Comparison of ENCODE assay signal across 28 cellular contexts in genomic region chr6:24829657-24830056, GRCh38. TPM values are rescaled to one million over a fixed set of nuclear protein-coding genes. Genes with fewer than 3 reads are reported as not detected.
DNase-seq lines count a peak whose midpoint lies in the region; ATAC-seq and TF ChIP-seq lines count a peak whose summit lies in the region.
"Had no signal": no experiment of that assay in that cellular context is flagged by ENCODE, and none has a peak within 500 bp of the region (broad histone marks: within the 10 kb centered on the region; RNA-seq: fewer than 3 reads in every experiment).

No MANE protein-coding gene starts in this region.

- H3K4me1 ChIP-seq in CD8-positive, alpha-beta T cell (ENCODE audit: insufficient read depth, low read length): peaks cover under 1% of the 10 kb centered on the region
- H3K4me1 ChIP-seq: neural progenitor cell, parathyroid adenoma had no signal

- no peak for DNase-seq in activated CD4-positive, alpha-beta T cell treated with anti-CD3 and anti-CD28 coated beads for 36 hours
- no peak for DNase-seq in activated CD4-positive, alpha-beta T cell treated with anti-CD3 and anti-CD28 coated beads, Interleukin-2, amount 10 ng/mL, durations not matched to agents 24 days and 14 days
- DNase-seq in CD8-positive, alpha-beta T cell: no peak
- DNase-seq in naive thymus-derived CD8-positive, alpha-beta T cell: no peak
- DNase-seq: 8988T; activated CD4-positive, alpha-beta T cell treated with anti-CD3 and anti-CD28 coated beads for 48 hours; CD8-positive, alpha-beta memory T cell; effector memory CD8-positive, alpha-beta T cell; HCEC 1CT; NCI-H1436 treated with DMSO at 0.1 percent for 48 hours; NCI-H2081 treated with DMSO at 0.1 percent for 48 hours; NCI-H2227 treated with DMSO at 0.1 percent for 48 hours; NCI-H526; NK-92 treated with Interleukin-12 subunit alpha and Interleukin-12 subunit beta, amount 100 ng/mL, for 24 hours; SK-N-SH had no signal

- H3K27ac ChIP-seq in CD8-positive, alpha-beta T cell (ENCODE audit: low read depth, low read length): no peak overlapping the region
- H3K27ac ChIP-seq: neural progenitor cell, parathyroid adenoma, skin epidermis had no signal

- H3K27me3 ChIP-seq in CD8-positive, alpha-beta T cell (ENCODE audit: insufficient read depth, low read length): no peaks in the 10 kb centered on the region
- H3K27me3 ChIP-seq: neural progenitor cell had no signal

- CTCF ChIA-PET in activated CD4-positive, alpha-beta T cell treated with anti-CD3 and anti-CD28 coated beads for 36 hours (lab: Charles Lee): interaction anchor here (1.0 to 1.3 kb wide), 4 partner anchors 11 to 241 kb away, joined by 3 to 5 read pairs (median 3); no protein-coding TSS in a partner anchor
- CTCF ChIA-PET in CD8-positive, alpha-beta T cell (lab: Charles Lee): interaction anchor here (1.1 to 1.4 kb wide), 3 partner anchors 9 to 241 kb away, joined by 3 to 5 read pairs (median 3); no protein-coding TSS in a partner anchor

- no peak overlapping the region for H3K4me3 ChIP-seq in CD8-positive, alpha-beta T cell (ENCODE audit: low read depth, low read length)
- H3K4me3 ChIP-seq: neural progenitor cell, skin epidermis had no signal

- peaks cover 48% of the 10 kb centered on the region for H3K36me3 Mint-ChIP-seq in activated CD4-positive, alpha-beta T cell treated with anti-CD3 and anti-CD28 coated beads for 36 hours (ENCODE audit: low read depth)
- peaks cover 72% of the 10 kb centered on the region for H3K36me3 Mint-ChIP-seq in activated CD4-positive, alpha-beta T cell treated with anti-CD3 and anti-CD28 coated beads, Interleukin-2, amount 10 ng/mL, durations not matched to agents 24 days and 14 days (ENCODE audit: low read depth)
- H3K36me3 Mint-ChIP-seq in CD8-positive, alpha-beta T cell: peaks cover 94% of the 10 kb centered on the region
- H3K36me3 Mint-ChIP-seq in activated T-helper 17 cell treated with anti-CD3 and anti-CD28 coated beads, Interleukin-2, amount 50 U/mL, for 72 hours (ENCODE audit: low read depth): peaks cover 100% of the 10 kb centered on the region
- peaks cover 21 to 99% (median 50%) of the 10 kb centered on the region in 3 donors for H3K36me3 Mint-ChIP-seq in naive thymus-derived CD8-positive, alpha-beta T cell
- H3K36me3 Mint-ChIP-seq: neural progenitor cell, type B pancreatic cell had no signal

- no peak for TF ChIP-seq CTCF in CD8-positive, alpha-beta T cell (IDR thresholded peaks at IDR 0.05)

- H3K4me3 Mint-ChIP-seq in activated CD4-positive, alpha-beta T cell treated with anti-CD3 and anti-CD28 coated beads for 36 hours: no peak overlapping the region
- H3K4me3 Mint-ChIP-seq in activated CD4-positive, alpha-beta T cell treated with anti-CD3 and anti-CD28 coated beads, Interleukin-2, amount 10 ng/mL, durations not matched to agents 24 days and 14 days: no peak overlapping the region
- no peak overlapping the region for H3K4me3 Mint-ChIP-seq in CD8-positive, alpha-beta T cell
- H3K4me3 Mint-ChIP-seq in activated T-helper 17 cell treated with anti-CD3 and anti-CD28 coated beads, Interleukin-2, amount 50 U/mL, for 72 hours: no peak overlapping the region
- peak overlapping the region in 1 of 10 donors; percentile 22 for H3K4me3 Mint-ChIP-seq in naive thymus-derived CD8-positive, alpha-beta T cell
- H3K4me3 Mint-ChIP-seq: CD8-positive, alpha-beta memory T cell; effector memory CD8-positive, alpha-beta T cell; neural progenitor cell; T-helper 2 cell treated with Interferon-gamma antibody and Interleukin-4, amounts not matched to agents 5 μg/mL and 100 μg/mL, for 36 hours; type B pancreatic cell had no signal

- no peak for ATAC-seq in activated CD4-positive, alpha-beta T cell treated with anti-CD3 and anti-CD28 coated beads for 36 hours
- no peak for ATAC-seq in CD8-positive, alpha-beta T cell
- ATAC-seq in activated T-helper 17 cell treated with anti-CD3 and anti-CD28 coated beads, Interleukin-2, amount 50 U/mL, for 72 hours (replicated peaks): no peak
- no peak for ATAC-seq in naive thymus-derived CD8-positive, alpha-beta T cell
- ATAC-seq in HG02840 (IDR thresholded peaks at IDR 0.05; ENCODE audit: low FRiP score, unreplicated experiment): no peak
- ATAC-seq in GM21825 (IDR thresholded peaks at IDR 0.05; ENCODE audit: unreplicated experiment): no peak
- no peak for ATAC-seq in GM18868 (IDR thresholded peaks at IDR 0.05; ENCODE audit: unreplicated experiment)
- ATAC-seq: effector memory CD8-positive, alpha-beta T cell; left lobe of liver had no signal

- intact Hi-C loops in activated CD4-positive, alpha-beta T cell treated with anti-CD3 and anti-CD28 coated beads for 36 hours (cut with DNase I, micrococcal nuclease): no loop called here
- intact Hi-C loops in activated CD4-positive, alpha-beta T cell treated with anti-CD3 and anti-CD28 coated beads, Interleukin-2, amount 10 ng/mL, durations not matched to agents 24 days and 14 days (cut with micrococcal nuclease): no loop called here
- intact Hi-C loops in CD8-positive, alpha-beta T cell (cut with DNase I, micrococcal nuclease): loop anchor here in 1 of 2 experiments (5.0 kb wide), 1 partner anchor 117 kb away; no protein-coding TSS in a partner anchor

- H3K27ac Mint-ChIP-seq in activated CD4-positive, alpha-beta T cell treated with anti-CD3 and anti-CD28 coated beads for 36 hours: peak overlapping the region; percentile 13
- H3K27ac Mint-ChIP-seq in activated CD4-positive, alpha-beta T cell treated with anti-CD3 and anti-CD28 coated beads, Interleukin-2, amount 10 ng/mL, durations not matched to agents 24 days and 14 days: no peak overlapping the region
- peak overlapping the region; percentile 72 for H3K27ac Mint-ChIP-seq in CD8-positive, alpha-beta T cell
- peak overlapping the region; percentile 14 for H3K27ac Mint-ChIP-seq in activated T-helper 17 cell treated with anti-CD3 and anti-CD28 coated beads, Interleukin-2, amount 50 U/mL, for 72 hours
- peak overlapping the region in 7 of 10 donors; percentile 26 to 76 (median 61) for H3K27ac Mint-ChIP-seq in naive thymus-derived CD8-positive, alpha-beta T cell
- H3K27ac Mint-ChIP-seq: neural progenitor cell; T-helper 2 cell treated with Interferon-gamma antibody and Interleukin-4, amounts not matched to agents 5 μg/mL and 100 μg/mL, for 36 hours; type B pancreatic cell had no signal

- POLR2A ChIA-PET in activated CD4-positive, alpha-beta T cell treated with anti-CD3 and anti-CD28 coated beads for 36 hours (lab: Charles Lee): no interaction called here
- POLR2A ChIA-PET in CD8-positive, alpha-beta T cell (lab: Charles Lee): interaction anchor here (1.0 kb wide), 3 partner anchors 11 to 33 kb away, joined by 3 to 5 read pairs (median 4); no protein-coding TSS in a partner anchor
- POLR2A ChIA-PET in naive thymus-derived CD8-positive, alpha-beta T cell (lab: Charles Lee): interaction anchor here (1.8 kb wide), 1 partner anchor 11 kb away, joined by 3 read pairs; no protein-coding TSS in a partner anchor

- no peaks in the 10 kb centered on the region for H3K27me3 Mint-ChIP-seq in activated CD4-positive, alpha-beta T cell treated with anti-CD3 and anti-CD28 coated beads for 36 hours
- H3K27me3 Mint-ChIP-seq in activated CD4-positive, alpha-beta T cell treated with anti-CD3 and anti-CD28 coated beads, Interleukin-2, amount 10 ng/mL, durations not matched to agents 24 days and 14 days: no peaks in the 10 kb centered on the region
- no peaks in the 10 kb centered on the region for H3K27me3 Mint-ChIP-seq in CD8-positive, alpha-beta T cell (ENCODE audit: low read depth)
- H3K27me3 Mint-ChIP-seq in activated T-helper 17 cell treated with anti-CD3 and anti-CD28 coated beads, Interleukin-2, amount 50 U/mL, for 72 hours: no peaks in the 10 kb centered on the region
- H3K27me3 Mint-ChIP-seq in naive thymus-derived CD8-positive, alpha-beta T cell: no peaks in the 10 kb centered on the region
- H3K27me3 Mint-ChIP-seq: effector memory CD8-positive, alpha-beta T cell; type B pancreatic cell had no signal

- H3K9me3 ChIP-seq in CD8-positive, alpha-beta T cell (ENCODE audit: low read length): no peaks in the 10 kb centered on the region
- H3K9me3 ChIP-seq: SK-N-SH had no signal

- peaks cover 77% of the 10 kb centered on the region for H3K36me3 ChIP-seq in CD8-positive, alpha-beta T cell (ENCODE audit: insufficient read depth, low read length)
- H3K36me3 ChIP-seq: neural progenitor cell had no signal

- H3K9me3 Mint-ChIP-seq in activated CD4-positive, alpha-beta T cell treated with anti-CD3 and anti-CD28 coated beads for 36 hours (ENCODE audit: low read depth): no peaks in the 10 kb centered on the region
- H3K9me3 Mint-ChIP-seq in activated CD4-positive, alpha-beta T cell treated with anti-CD3 and anti-CD28 coated beads, Interleukin-2, amount 10 ng/mL, durations not matched to agents 24 days and 14 days: no peaks in the 10 kb centered on the region
- no peaks in the 10 kb centered on the region for H3K9me3 Mint-ChIP-seq in CD8-positive, alpha-beta T cell
- H3K9me3 Mint-ChIP-seq in activated T-helper 17 cell treated with anti-CD3 and anti-CD28 coated beads, Interleukin-2, amount 50 U/mL, for 72 hours: no peaks in the 10 kb centered on the region
- H3K9me3 Mint-ChIP-seq in naive thymus-derived CD8-positive, alpha-beta T cell: no peaks in the 10 kb centered on the region
- H3K9me3 Mint-ChIP-seq: CD8-positive, alpha-beta memory T cell; effector memory CD8-positive, alpha-beta T cell; neural progenitor cell; T-helper 2 cell treated with Interferon-gamma antibody and Interleukin-4, amounts not matched to agents 5 μg/mL and 100 μg/mL, for 36 hours; type B pancreatic cell had no signal

- H3K4me1 Mint-ChIP-seq in activated CD4-positive, alpha-beta T cell treated with anti-CD3 and anti-CD28 coated beads for 36 hours: peaks cover 25% of the 10 kb centered on the region
- peaks cover 10% of the 10 kb centered on the region for H3K4me1 Mint-ChIP-seq in activated CD4-positive, alpha-beta T cell treated with anti-CD3 and anti-CD28 coated beads, Interleukin-2, amount 10 ng/mL, durations not matched to agents 24 days and 14 days
- peaks cover 40% of the 10 kb centered on the region for H3K4me1 Mint-ChIP-seq in CD8-positive, alpha-beta T cell (ENCODE audit: low read depth)
- peaks cover 9% of the 10 kb centered on the region for H3K4me1 Mint-ChIP-seq in activated T-helper 17 cell treated with anti-CD3 and anti-CD28 coated beads, Interleukin-2, amount 50 U/mL, for 72 hours
- peaks cover 10 to 42% (median 32%) of the 10 kb centered on the region in 4 donors for H3K4me1 Mint-ChIP-seq in naive thymus-derived CD8-positive, alpha-beta T cell

RNA-seq across cellular contexts. Expression of gene ARMH2, which starts 30.9 kb away (rescaled TPM):
- total RNA-seq in activated CD4-positive, alpha-beta T cell treated with anti-CD3 and anti-CD28 coated beads for 36 hours: not detected
- 0.30 and 0.31 TPM in 2 replicates for total RNA-seq in activated CD4-positive, alpha-beta T cell treated with anti-CD3 and anti-CD28 coated beads, Interleukin-2, amount 10 ng/mL, durations not matched to agents 24 days and 14 days
- under 1 TPM in 1 of 2 experiments, not detected in 1; 0.44 TPM for total RNA-seq in CD8-positive, alpha-beta T cell
- total RNA-seq in activated T-helper 17 cell treated with anti-CD3 and anti-CD28 coated beads, Interleukin-2, amount 50 U/mL, for 72 hours: under 1 TPM; 0.43 to 0.45 TPM
- 1 to 10 TPM; 4.5 to 7.1 TPM for total RNA-seq in naive thymus-derived CD8-positive, alpha-beta T cell
- polyA plus RNA-seq in naive thymus-derived CD8-positive, alpha-beta T cell: under 1 TPM in 2 of 3 donors, not detected in 1; 0.26 to 0.27 TPM
- total RNA-seq: astrocyte, cardiac septum, epithelial cell of proximal tubule, left lobe of liver had no signal
- polyA plus RNA-seq: SK-N-SH had no signal

RNA-seq across cellular contexts. Expression of gene GMNN, which starts 54.9 kb away (rescaled TPM):
- 10 to 100 TPM; 74.0 to 76.1 TPM for total RNA-seq in activated CD4-positive, alpha-beta T cell treated with anti-CD3 and anti-CD28 coated beads for 36 hours
- total RNA-seq in activated CD4-positive, alpha-beta T cell treated with anti-CD3 and anti-CD28 coated beads, Interleukin-2, amount 10 ng/mL, durations not matched to agents 24 days and 14 days: 71.0 and 76.8 TPM in 2 replicates
- total RNA-seq in CD8-positive, alpha-beta T cell: 10 to 100 TPM; 14.1 to 14.4 TPM
- 10 to 100 TPM; 61.3 to 80.4 TPM for total RNA-seq in activated T-helper 17 cell treated with anti-CD3 and anti-CD28 coated beads, Interleukin-2, amount 50 U/mL, for 72 hours
- total RNA-seq in naive thymus-derived CD8-positive, alpha-beta T cell: 1 to 10 TPM; 3.4 to 3.6 TPM
- polyA plus RNA-seq in naive thymus-derived CD8-positive, alpha-beta T cell: 1 to 10 TPM; 4.0 to 5.3 (median 4.3) TPM
